In the genomic region with DNA sequence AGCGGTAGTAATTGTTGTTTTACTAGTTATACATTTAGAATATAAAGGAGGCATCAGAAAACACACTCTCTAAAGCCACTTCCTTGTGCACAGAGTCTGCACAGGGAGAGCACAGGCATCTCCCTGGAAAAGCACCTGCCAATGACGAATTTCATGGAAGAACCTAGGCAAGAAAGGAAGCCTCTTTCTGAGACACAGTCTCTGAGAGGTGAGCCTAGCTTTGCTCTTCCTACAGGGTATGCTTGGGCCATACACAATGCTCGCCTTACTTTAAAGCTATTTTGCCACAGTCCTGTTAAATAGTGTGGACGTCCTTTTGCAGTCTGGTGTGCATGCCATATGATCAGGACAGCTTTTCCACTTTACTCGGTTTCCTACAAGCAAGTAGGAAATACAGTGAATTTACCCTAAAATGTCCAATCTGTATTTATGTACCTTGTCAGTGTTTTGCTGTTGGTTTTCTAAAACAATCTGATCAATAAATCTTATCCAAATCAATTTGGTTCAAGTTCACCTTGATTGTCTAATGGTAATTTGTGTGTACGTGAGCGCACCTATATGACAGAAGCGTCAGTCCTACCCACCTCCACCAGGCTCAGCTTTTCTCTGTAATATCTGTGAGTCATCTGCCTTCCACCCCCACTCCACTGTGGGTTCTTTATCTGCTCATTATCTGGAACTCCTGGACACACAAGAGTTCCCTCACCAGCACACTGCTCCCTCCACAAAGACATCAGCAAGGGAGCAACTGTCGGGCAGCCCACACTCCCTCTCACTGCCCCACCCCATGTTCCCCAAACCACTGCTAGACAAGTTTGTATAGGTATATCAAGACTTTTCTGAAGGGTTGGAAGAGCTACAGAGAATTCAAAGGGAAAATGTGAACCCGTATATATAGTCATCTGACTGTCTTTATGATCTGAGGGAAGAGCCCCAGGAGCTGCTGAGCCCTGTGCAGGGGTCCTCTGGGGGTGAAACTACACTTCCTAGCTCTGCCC, we compare ENCODE assay signal across 16 cellular contexts.
A peak's percentile ranks its signal among the peaks of the same experiment; 100 is the strongest.
DNase-seq lines count a peak whose midpoint lies in the region; ATAC-seq and TF ChIP-seq lines count a peak whose summit lies in the region.
"Had no signal": no experiment of that assay in that cellular context is flagged by ENCODE, and none has a peak within 500 bp of the region (broad histone marks: within the 10 kb centered on the region; RNA-seq: fewer than 3 reads in every experiment).

No MANE protein-coding gene starts in this region.

- no peaks in the 10 kb centered on the region for H3K9me3 ChIP-seq in parathyroid adenoma (ENCODE audit: control insufficient read depth, low read length)
- H3K9me3 ChIP-seq in esophagus muscularis mucosa, result no peaks in the 10 kb centered on the region
- H3K9me3 ChIP-seq: stomach had no signal

- TF ChIP-seq CTCF in choroid plexus epithelial cell (conservative IDR thresholded peaks at IDR 0.05; ENCODE audit: low read depth, low read length), result no peak
- no peak for TF ChIP-seq CTCF in parathyroid adenoma (IDR thresholded peaks at IDR 0.05)
- TF ChIP-seq CTCF in esophagus muscularis mucosa (IDR thresholded peaks at IDR 0.05), result no peak

- H3K4me2 ChIP-seq in parathyroid adenoma (ENCODE audit: low read length), result peak overlapping the region; percentile 2

- H3K79me2 ChIP-seq in parathyroid adenoma, result no peaks in the 10 kb centered on the region

- intact Hi-C loops in esophagus muscularis mucosa (cut with DNase I), result no loop called here

- H3K36me3 ChIP-seq in parathyroid adenoma (ENCODE audit: control insufficient read depth, insufficient read depth, low read length), result no peaks in the 10 kb centered on the region
- H3K36me3 ChIP-seq in esophagus muscularis mucosa, result peaks cover 5 to 72% (median 60%) of the 10 kb centered on the region in 4 donors

- H2AFZ ChIP-seq in parathyroid adenoma, result no peak overlapping the region

- H3K4me3 ChIP-seq in choroid plexus epithelial cell (ENCODE audit: low read depth, low read length), result no peak overlapping the region
- no peak overlapping the region for H3K4me3 ChIP-seq in parathyroid adenoma (ENCODE audit: low read depth, low read length)
- no peak overlapping the region for H3K4me3 ChIP-seq in esophagus muscularis mucosa
- H3K4me3 ChIP-seq: SK-N-MC, stomach had no signal

- H3K4me1 ChIP-seq in parathyroid adenoma (peaks cover 16% of the 10 kb centered on the region), esophagus muscularis mucosa (peaks cover 0 to 5% (median 1%) of the 10 kb centered on the region in 4 donors)

- no peak for ATAC-seq in GM19035 (IDR thresholded peaks at IDR 0.05; ENCODE audit: unreplicated experiment)
- ATAC-seq: left ventricle myocardium superior had no signal

- TF ChIP-seq EP300 in esophagus muscularis mucosa (IDR thresholded peaks at IDR 0.05), result no peak

- peak; percentile 34 for DNase-seq in EL
- peak; percentile 67 for DNase-seq in NCI-H226
- DNase-seq in choroid plexus epithelial cell (ENCODE audit: low read depth), result peak; percentile 33
- DNase-seq in esophagus muscularis mucosa (ENCODE audit: extremely low spot score), result no peak
- no peak for DNase-seq in NCI-H2029 (lab: John Stamatoyannopoulos, UW)
- DNase-seq: activated gamma-delta T cell, AML-193, Kasumi-1, left ventricle myocardium superior, NCI-H187, NCI-H510A, stomach, WERI-Rb-1 had no signal

- H3K9ac ChIP-seq in parathyroid adenoma, result no peak overlapping the region

- WGBS in esophagus muscularis mucosa, result 91% methylated on average over 10 of the region's 10 CpGs

- H3K27ac ChIP-seq in parathyroid adenoma, result no peak overlapping the region
- H3K27ac ChIP-seq in esophagus muscularis mucosa (replicated peaks in 1 of 4), result no peak overlapping the region
- H3K27ac ChIP-seq: SK-N-MC, stomach, WERI-Rb-1 had no signal

- H3K27me3 ChIP-seq in parathyroid adenoma (ENCODE audit: control insufficient read depth, insufficient read depth, low read length) (no peaks in the 10 kb centered on the region), esophagus muscularis mucosa (no peaks in the 10 kb centered on the region)
- H3K27me3 ChIP-seq: stomach had no signal

- TF ChIP-seq POLR2A in esophagus muscularis mucosa (IDR thresholded peaks at IDR 0.05; ENCODE audit: low read depth), result no peak

Comparison
In these comparisons a context has a peak if more than half of its experiments do, and no peak if none do; other contexts are left out.
1. DNase-seq: peak in EL (single experiment), NCI-H226 (single experiment) and choroid plexus epithelial cell (single experiment); none in esophagus muscularis mucosa (single experiment) and NCI-H2029 (single experiment).